ENCODE assay signal across 15 cellular contexts in the genomic region with DNA sequence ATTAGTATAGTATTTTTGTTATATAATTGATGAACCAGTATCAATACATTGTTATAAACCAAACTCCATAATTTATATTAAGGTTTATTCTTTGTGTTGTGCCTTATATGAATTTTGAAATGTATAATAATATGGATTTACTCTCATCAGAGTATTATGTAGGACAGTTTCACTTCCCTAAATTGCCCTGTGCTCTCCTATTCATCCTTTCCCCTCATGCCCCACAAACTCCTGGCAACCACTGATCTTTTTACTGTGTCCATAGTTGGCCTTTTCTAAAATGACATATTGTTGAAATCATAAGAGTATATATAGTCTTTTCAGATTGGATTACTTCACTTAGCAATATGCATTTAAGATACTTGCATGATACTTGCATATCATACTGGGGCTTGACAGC.
"Had no signal": no experiment of that assay in that cellular context is flagged by ENCODE, and none has a peak within 500 bp of the region (broad histone marks: within the 10 kb centered on the region; RNA-seq: fewer than 3 reads in every experiment).

No MANE protein-coding gene starts in this region.

- H3K4me1 ChIP-seq: colonic mucosa, esophagus squamous epithelium had no signal

- DNase-seq: activated effector memory CD4-positive, alpha-beta T cell treated with Interleukin-2 at 50 U/mL for 16 hours; activated T-cell treated with anti-CD3 and anti-CD28 coated beads, Interleukin-2, amount 50 U/mL, for 1 hour; caudate nucleus; colonic mucosa; esophagus squamous epithelium; foreskin fibroblast; head of caudate nucleus; mammary epithelial cell; mucosa of descending colon; naive thymus-derived CD8-positive, alpha-beta T cell; stimulated activated CD4-positive, alpha-beta T cell treated with anti-CD3 and anti-CD28 coated beads, Interleukin-4, amount 100 ng/mL, for 4 hours had no signal

- H3K4me3 ChIP-seq: colonic mucosa, esophagus squamous epithelium, mucosa of descending colon, tibial nerve had no signal

- H3K36me3 ChIP-seq: colonic mucosa, esophagus squamous epithelium, neutrophil, tibial nerve had no signal

- ATAC-seq: left lobe of liver; mucosa of descending colon; naive thymus-derived CD8-positive, alpha-beta T cell had no signal

- H3K27ac Mint-ChIP-seq: activated naive CD4-positive, alpha-beta T cell treated with anti-CD3 and anti-CD28 coated beads, Interleukin-2, amount 50 U/mL, for 24 hours; naive thymus-derived CD8-positive, alpha-beta T cell had no signal

- H3K4me1 Mint-ChIP-seq: activated naive CD4-positive, alpha-beta T cell treated with anti-CD3 and anti-CD28 coated beads, Interleukin-2, amount 50 U/mL, for 24 hours; naive thymus-derived CD8-positive, alpha-beta T cell had no signal

- H3K9me3 ChIP-seq: colonic mucosa, esophagus squamous epithelium, mucosa of descending colon, neutrophil, tibial nerve had no signal

- H3K27me3 ChIP-seq: colonic mucosa, esophagus squamous epithelium, neutrophil, tibial nerve had no signal

- H3K36me3 Mint-ChIP-seq: activated naive CD4-positive, alpha-beta T cell treated with anti-CD3 and anti-CD28 coated beads, Interleukin-2, amount 50 U/mL, for 24 hours; naive thymus-derived CD8-positive, alpha-beta T cell had no signal

- H3K27ac ChIP-seq: colonic mucosa, esophagus squamous epithelium, neutrophil, tibial nerve had no signal

- H3K9me3 Mint-ChIP-seq: activated naive CD4-positive, alpha-beta T cell treated with anti-CD3 and anti-CD28 coated beads, Interleukin-2, amount 50 U/mL, for 24 hours had no signal

- H3K4me3 Mint-ChIP-seq: activated naive CD4-positive, alpha-beta T cell treated with anti-CD3 and anti-CD28 coated beads, Interleukin-2, amount 50 U/mL, for 24 hours had no signal
